In genomic region chr6:112877134-112878100, GRCh38 we compare ENCODE assay signal across 10 cellular contexts.
DNase-seq lines count a peak whose midpoint lies in the region; TF ChIP-seq lines count a peak whose summit lies in the region.
"Had no signal": no experiment of that assay in that cellular context is flagged by ENCODE, and none has a peak within 500 bp of the region (broad histone marks: within the 10 kb centered on the region; RNA-seq: fewer than 3 reads in every experiment).

No MANE protein-coding gene starts in this region.

- H3K27me3 ChIP-seq in mesendoderm (ENCODE audit: insufficient read depth, low read length, poor library complexity) = no peaks in the 10 kb centered on the region
- no peaks in the 10 kb centered on the region for H3K27me3 ChIP-seq in Karpas-422 (ENCODE audit: low read length)
- H3K27me3 ChIP-seq in suprapubic skin = no peaks in the 10 kb centered on the region
- no peaks in the 10 kb centered on the region for H3K27me3 ChIP-seq in WERI-Rb-1 (ENCODE audit: insufficient read depth, low read depth, severe bottlenecking)

- H4K8ac ChIP-seq in mesendoderm (ENCODE audit: low read depth, low read length) = no peak overlapping the region

- H2BK120ac ChIP-seq in mesendoderm (ENCODE audit: low read depth, low read length) = no peak overlapping the region

- no peak overlapping the region for H4K5ac ChIP-seq in mesendoderm (ENCODE audit: low read length)

- peak overlapping the region; percentile 84 for H3K27ac Mint-ChIP-seq in endothelial cell (ENCODE audit: unreplicated experiment)
- no peak overlapping the region for H3K27ac Mint-ChIP-seq in immature natural killer cell

- H3K9me3 Mint-ChIP-seq in endothelial cell (ENCODE audit: unreplicated experiment) (no peaks in the 10 kb centered on the region), immature natural killer cell (peaks cover 0 to 10% (median 5%) of the 10 kb centered on the region in 6 donors)

- no peak overlapping the region for H3K4ac ChIP-seq in mesendoderm (ENCODE audit: low read depth, low read length)

- H2AFZ ChIP-seq in Karpas-422 (ENCODE audit: low read length) = no peak overlapping the region

- H3K4me3 ChIP-seq in AG10803 (ENCODE audit: low read length) (no peak overlapping the region), mesendoderm (ENCODE audit: low read length) (no peak overlapping the region), Karpas-422 (ENCODE audit: low read length) (no peak overlapping the region), suprapubic skin (no peak overlapping the region), WERI-Rb-1 (ENCODE audit: low read depth, low read length) (no peak overlapping the region)
- H3K4me3 ChIP-seq: HAP-1 had no signal

- no peak for TF ChIP-seq POLR2A in suprapubic skin (IDR thresholded peaks at IDR 0.05)

- H3K4me3 Mint-ChIP-seq in endothelial cell (ENCODE audit: unreplicated experiment) (no peak overlapping the region), immature natural killer cell (no peak overlapping the region)

- H3K9me2 ChIP-seq in Karpas-422 (replicated peaks; ENCODE audit: insufficient read depth, low read length) = no peaks in the 10 kb centered on the region

- H3K23ac ChIP-seq in mesendoderm (ENCODE audit: low read length) = no peak overlapping the region

- no peak overlapping the region for H2AK5ac ChIP-seq in mesendoderm (ENCODE audit: low read length)

- H3K36me3 Mint-ChIP-seq in endothelial cell (ENCODE audit: low read depth, unreplicated experiment) = no peaks in the 10 kb centered on the region
- no peaks in the 10 kb centered on the region for H3K36me3 Mint-ChIP-seq in immature natural killer cell

- no peak overlapping the region for H3K56ac ChIP-seq in mesendoderm (ENCODE audit: low read length)

- no peak for TF ChIP-seq EP300 in suprapubic skin (IDR thresholded peaks at IDR 0.05)

- no peaks in the 10 kb centered on the region for H4K20me1 ChIP-seq in Karpas-422 (ENCODE audit: insufficient read depth, low read depth, low read length)

- H3K4me1 ChIP-seq in mesendoderm (ENCODE audit: control insufficient read depth, low read depth, low read length) (no peaks in the 10 kb centered on the region), Karpas-422 (ENCODE audit: low read length) (peaks cover 5% of the 10 kb centered on the region; the same call in 1 of the 2 replicates), suprapubic skin (no peaks in the 10 kb centered on the region)
- H3K4me1 ChIP-seq: HAP-1 had no signal

- TF ChIP-seq CTCF in AG10803 (conservative IDR thresholded peaks at IDR 0.05; ENCODE audit: low read length) (peak; percentile 33), endothelial cell (IDR thresholded peaks at IDR 0.05; ENCODE audit: unreplicated experiment) (no peak), suprapubic skin (IDR thresholded peaks at IDR 0.05) (no peak), WERI-Rb-1 (IDR thresholded peaks at IDR 0.05; ENCODE audit: low read depth, low read length) (no peak)

- DNase-seq in AG10803 (ENCODE audit: low read depth) (peak; percentile 94), NCI-H748 treated with DMSO at 0.1 percent for 48 hours (lab: John Stamatoyannopoulos, UW) (peak; percentile 23), endothelial cell (ENCODE audit: low spot score) (no peak), mesendoderm (peak; percentile 68), Karpas-422 (no peak), suprapubic skin (ENCODE audit: low spot score in 2 of 2) (no peak), WERI-Rb-1 (no peak), immature natural killer cell (no peak)
- DNase-seq: GF-D8 had no signal

- no peak overlapping the region for H2BK5ac ChIP-seq in mesendoderm (ENCODE audit: low read length)

- no peak overlapping the region for H3K4me2 ChIP-seq in mesendoderm (ENCODE audit: low read length)
- H3K4me2 ChIP-seq in Karpas-422 (ENCODE audit: low read depth, low read length, poor library complexity, severe bottlenecking) = no peak overlapping the region

- H3K9ac ChIP-seq in mesendoderm (ENCODE audit: low read length) = no peak overlapping the region
- H3K9ac ChIP-seq in Karpas-422 (ENCODE audit: low read length) = no peak overlapping the region

- no peaks in the 10 kb centered on the region for H3K36me3 ChIP-seq in mesendoderm (ENCODE audit: control insufficient read depth, insufficient read depth, low read length)
- H3K36me3 ChIP-seq in Karpas-422 (ENCODE audit: insufficient read depth, low read length) = no peaks in the 10 kb centered on the region
- H3K36me3 ChIP-seq in suprapubic skin = no peaks in the 10 kb centered on the region
- no peaks in the 10 kb centered on the region for H3K36me3 ChIP-seq in WERI-Rb-1
- H3K36me3 ChIP-seq: HAP-1 had no signal

- no peak overlapping the region for H2BK15ac ChIP-seq in mesendoderm (replicated peaks; ENCODE audit: low read depth)

- H3K4me1 Mint-ChIP-seq in endothelial cell (ENCODE audit: unreplicated experiment) (peaks cover 14% of the 10 kb centered on the region), immature natural killer cell (no peaks in the 10 kb centered on the region)

- H3K27ac ChIP-seq in mesendoderm (ENCODE audit: low read depth, low read length) (no peak overlapping the region), Karpas-422 (ENCODE audit: low read length) (no peak overlapping the region), suprapubic skin (no peak overlapping the region), WERI-Rb-1 (no peak overlapping the region)

- H3K79me1 ChIP-seq in mesendoderm (ENCODE audit: low read length) = no peaks in the 10 kb centered on the region

- H3K27me3 Mint-ChIP-seq in endothelial cell (ENCODE audit: unreplicated experiment) = no peaks in the 10 kb centered on the region
- H3K27me3 Mint-ChIP-seq in immature natural killer cell (ENCODE audit: low read depth in 3 of 3) = no peaks in the 10 kb centered on the region

- no peaks in the 10 kb centered on the region for H3K79me2 ChIP-seq in mesendoderm (ENCODE audit: control insufficient read depth, insufficient read depth, low read length)
- no peaks in the 10 kb centered on the region for H3K79me2 ChIP-seq in Karpas-422 (ENCODE audit: low read length)

- WGBS in mesendoderm (ENCODE audit: extremely low coverage, insufficient coverage, low lambda C conversion rate) = no CpG with 5 or more reads among the region's 4 CpGs
- WGBS in suprapubic skin = 61% methylated on average over 4 of the region's 4 CpGs

- no peak overlapping the region for H3K18ac ChIP-seq in mesendoderm (ENCODE audit: low read length)

- H3K9me3 ChIP-seq in Karpas-422 (ENCODE audit: low read length) (no peaks in the 10 kb centered on the region), suprapubic skin (no peaks in the 10 kb centered on the region), WERI-Rb-1 (ENCODE audit: severe bottlenecking) (no peaks in the 10 kb centered on the region)
- H3K9me3 ChIP-seq: HAP-1 had no signal

Comparison
In these comparisons a context has a peak if more than half of its experiments do, and no peak if none do; other contexts are left out.
1. DNase-seq: peak in AG10803 (single experiment), NCI-H748 treated with DMSO at 0.1 percent for 48 hours (single experiment) and mesendoderm (single experiment); none in endothelial cell (single experiment), Karpas-422 (single experiment), suprapubic skin (0 of 2), WERI-Rb-1 (single experiment) and immature natural killer cell (0 of 3).